In the genomic region with DNA sequence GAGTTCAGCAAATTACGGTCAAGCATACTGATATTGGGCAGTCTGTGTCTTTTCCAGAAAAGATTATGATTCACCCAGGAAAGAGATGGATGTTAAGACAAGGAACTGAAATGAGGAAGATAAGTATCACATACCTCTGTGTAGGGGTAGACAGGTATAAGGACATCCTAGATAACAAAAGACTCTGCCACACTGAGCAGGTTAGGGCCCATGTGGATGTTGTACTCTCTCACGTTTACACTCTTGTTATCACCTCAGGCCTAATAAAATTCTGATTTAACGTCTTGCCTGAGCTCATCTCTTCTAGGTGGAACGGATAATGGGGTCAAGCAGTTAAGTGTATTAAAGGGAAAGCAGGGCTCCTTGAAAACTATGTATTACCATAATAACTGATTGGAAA, we compare ENCODE assay signal across 21 cellular contexts.
A peak's percentile ranks its signal among the peaks of the same experiment; 100 is the strongest.
DNase-seq lines count a peak whose midpoint lies in the region; ATAC-seq and TF ChIP-seq lines count a peak whose summit lies in the region.
"Had no signal": no experiment of that assay in that cellular context is flagged by ENCODE, and none has a peak within 500 bp of the region (broad histone marks: within the 10 kb centered on the region; RNA-seq: fewer than 3 reads in every experiment).

No MANE protein-coding gene starts in this region.

- H3K27ac ChIP-seq in GM23338 (ENCODE audit: low read depth): no peak overlapping the region
- no peak overlapping the region for H3K27ac ChIP-seq in adrenal gland
- H3K27ac ChIP-seq: BLaER1 treated with 17β-estradiol and CSF1 and Interleukin-3, amounts not matched to agents 10 nM and 100 nM; GM23248 had no signal

- no peaks in the 10 kb centered on the region for H3K27me3 Mint-ChIP-seq in GM23338 (ENCODE audit: insufficient read depth, low read depth, poor library complexity)
- no peaks in the 10 kb centered on the region for H3K27me3 Mint-ChIP-seq in WTC11 (ENCODE audit: low read depth)
- H3K27me3 Mint-ChIP-seq: B cell had no signal

- TF ChIP-seq CTCF in GM23338 (conservative IDR thresholded peaks at IDR 0.05; ENCODE audit: low read depth in 2 of 2): no peak
- no peak for TF ChIP-seq CTCF in WTC11 (IDR thresholded peaks at IDR 0.05)
- no peak for TF ChIP-seq CTCF in adrenal gland (IDR thresholded peaks at IDR 0.05)

- intact Hi-C loops in adrenal gland (cut with DNase I): no loop called here

- H2AFZ ChIP-seq in GM23338: 0 out of 2 replicates have a peak overlapping the region, but pooled peaks have one; percentile 4
- H2AFZ ChIP-seq: GM23248 had no signal

- no peaks in the 10 kb centered on the region for H4K20me1 ChIP-seq in GM23338 (replicated peaks; ENCODE audit: insufficient read depth)
- H4K20me1 ChIP-seq: BLaER1 treated with 17β-estradiol and CSF1 and Interleukin-3, amounts not matched to agents 10 nM and 100 nM had no signal

- ATAC-seq in GM23338: peak; percentile 28; the same call in 2 of the 3 replicates
- ATAC-seq in WTC11: peak; percentile 52
- ATAC-seq: CD8-positive, alpha-beta T cell; HCT116 had no signal

- WGBS in adrenal gland, 4 donors: 71 to 78% (median 77%) methylated on average over 4 of the region's 4 CpGs

- H3K9me2 ChIP-seq in GM23338 (ENCODE audit: insufficient read depth): no peaks in the 10 kb centered on the region

- peak; percentile 21 for DNase-seq in NCI-H748 (lab: John Stamatoyannopoulos, UW; ENCODE audit: unreplicated experiment)
- no peak for DNase-seq in NCI-H748 treated with DMSO at 0.1 percent for 48 hours (lab: John Stamatoyannopoulos, UW)
- no peak for DNase-seq in GM23338 (ENCODE audit: low spot score)
- no peak for DNase-seq in WTC11 (ENCODE audit: low spot score)
- no peak for DNase-seq in nucleus accumbens (lab: John Stamatoyannopoulos, UW)
- no peak for DNase-seq in adrenal gland
- DNase-seq in NCI-H2196 (lab: John Stamatoyannopoulos, UW; ENCODE audit: unreplicated experiment): no peak
- DNase-seq: 8988T; Calu3; CD8-positive, alpha-beta T cell; DMS 273 treated with DMSO at 0.1 percent for 48 hours; DMS53; DND-41; EL; GM23248; H7; HFFc6; IMR-90 had no signal

- no peak overlapping the region for H3K4me2 ChIP-seq in GM23338
- H3K4me2 ChIP-seq: BLaER1 treated with 17β-estradiol and CSF1 and Interleukin-3, amounts not matched to agents 10 nM and 100 nM had no signal

- H3K9me3 ChIP-seq in adrenal gland (replicated peaks in 1 of 3): no peaks in the 10 kb centered on the region
- H3K9me3 ChIP-seq: BLaER1 treated with 17β-estradiol and CSF1 and Interleukin-3, amounts not matched to agents 10 nM and 100 nM had no signal

- no peaks in the 10 kb centered on the region for H3K27me3 ChIP-seq in GM23338 (ENCODE audit: insufficient read depth)
- H3K27me3 ChIP-seq in adrenal gland: no peaks in the 10 kb centered on the region
- H3K27me3 ChIP-seq: BLaER1 treated with 17β-estradiol and CSF1 and Interleukin-3, amounts not matched to agents 10 nM and 100 nM had no signal

- H3K27ac Mint-ChIP-seq in GM23338 (no peak overlapping the region), WTC11 (no peak overlapping the region)
- H3K27ac Mint-ChIP-seq: B cell; CD8-positive, alpha-beta T cell; HFFc6 had no signal

- H3K9me3 Mint-ChIP-seq in GM23338 (no peaks in the 10 kb centered on the region), WTC11 (no peaks in the 10 kb centered on the region)
- H3K9me3 Mint-ChIP-seq: HFFc6 had no signal

- no peak for TF ChIP-seq POLR2A in adrenal gland (IDR thresholded peaks at IDR 0.05)

- H3K4me1 Mint-ChIP-seq in GM23338: peaks cover 22% of the 10 kb centered on the region
- H3K4me1 Mint-ChIP-seq in WTC11: peaks cover 30% of the 10 kb centered on the region
- H3K4me1 Mint-ChIP-seq: B cell had no signal

- H3K36me3 Mint-ChIP-seq in GM23338 (ENCODE audit: low read depth) (no peaks in the 10 kb centered on the region), WTC11 (no peaks in the 10 kb centered on the region)
- H3K36me3 Mint-ChIP-seq: CD8-positive, alpha-beta T cell had no signal

- H3F3A ChIP-seq in GM23338 (replicated peaks; ENCODE audit: low read depth): no peaks in the 10 kb centered on the region

- H3K4me3 Mint-ChIP-seq in GM23338 (no peak overlapping the region), WTC11 (no peak overlapping the region)
- H3K4me3 Mint-ChIP-seq: B cell; CD8-positive, alpha-beta T cell; HFFc6 had no signal

- H3K36me3 ChIP-seq in GM23338 (ENCODE audit: insufficient read depth) (no peaks in the 10 kb centered on the region), adrenal gland (replicated peaks in 1 of 2) (no peaks in the 10 kb centered on the region)
- H3K36me3 ChIP-seq: BLaER1 treated with 17β-estradiol and CSF1 and Interleukin-3, amounts not matched to agents 10 nM and 100 nM had no signal

- H3K79me2 ChIP-seq in GM23338 (replicated peaks; ENCODE audit: insufficient read depth): no peaks in the 10 kb centered on the region

- CTCF ChIA-PET in WTC11 (lab: Charles Lee): no interaction called here

- H3K4me3 ChIP-seq in GM23338 (no peak overlapping the region), adrenal gland (no peak overlapping the region)
- H3K4me3 ChIP-seq: BLaER1 treated with 17β-estradiol and CSF1 and Interleukin-3, amounts not matched to agents 10 nM and 100 nM; GM23248 had no signal

- POLR2A ChIA-PET in WTC11 (lab: Charles Lee): no interaction called here

- H3K4me1 ChIP-seq in GM23338 (ENCODE audit: insufficient read depth) (peaks cover 15% of the 10 kb centered on the region), adrenal gland (replicated peaks in 1 of 2) (no peaks in the 10 kb centered on the region)
- H3K4me1 ChIP-seq: BLaER1 treated with 17β-estradiol and CSF1 and Interleukin-3, amounts not matched to agents 10 nM and 100 nM had no signal

TF ChIP-seq in GM23338, 12 proteins besides CTCF, POLR2A, EP300 and RAD21 (continues in another document):
- TF ChIP-seq EZH2phosphoT487 (IDR thresholded peaks at IDR 0.05; ENCODE audit: unreplicated experiment): no peak
- TF ChIP-seq POLR2AphosphoS5 (IDR thresholded peaks at IDR 0.05; ENCODE audit: low read depth): no peak
- TF ChIP-seq NANOG (IDR thresholded peaks at IDR 0.05; ENCODE audit: borderline replicate concordance): no peak
- TF ChIP-seq ZNF331 (CRISPR knock-in tag; IDR thresholded peaks at IDR 0.05; ENCODE audit: low read depth): no peak
- no peak for TF ChIP-seq CREB1 (CRISPR knock-in tag; IDR thresholded peaks at IDR 0.05; ENCODE audit: low read depth)
- TF ChIP-seq STAT1 (IDR thresholded peaks at IDR 0.05; ENCODE audit: unreplicated experiment): no peak
- TF ChIP-seq EZH2 (IDR thresholded peaks at IDR 0.05; ENCODE audit: low read depth, unreplicated experiment): no peak
- TF ChIP-seq ZNF114 (CRISPR knock-in tag; IDR thresholded peaks at IDR 0.05): no peak

TF ChIP-seq in WTC11, 78 proteins besides CTCF, POLR2A, EP300 and RAD21 (continues in another document):
- no peak for TF ChIP-seq ZNF281 (CRISPR knock-in tag; IDR thresholded peaks at IDR 0.05)
- TF ChIP-seq ERG (CRISPR knock-in tag; IDR thresholded peaks at IDR 0.05): no peak
- TF ChIP-seq NFE2L1 (CRISPR knock-in tag; IDR thresholded peaks at IDR 0.05): no peak
- TF ChIP-seq ZNF396 (CRISPR knock-in tag; IDR thresholded peaks at IDR 0.05; ENCODE audit: borderline replicate concordance): no peak
- TF ChIP-seq KAT7 (CRISPR knock-in tag; IDR thresholded peaks at IDR 0.05; ENCODE audit: borderline replicate concordance): no peak
- TF ChIP-seq, protein P1, sequence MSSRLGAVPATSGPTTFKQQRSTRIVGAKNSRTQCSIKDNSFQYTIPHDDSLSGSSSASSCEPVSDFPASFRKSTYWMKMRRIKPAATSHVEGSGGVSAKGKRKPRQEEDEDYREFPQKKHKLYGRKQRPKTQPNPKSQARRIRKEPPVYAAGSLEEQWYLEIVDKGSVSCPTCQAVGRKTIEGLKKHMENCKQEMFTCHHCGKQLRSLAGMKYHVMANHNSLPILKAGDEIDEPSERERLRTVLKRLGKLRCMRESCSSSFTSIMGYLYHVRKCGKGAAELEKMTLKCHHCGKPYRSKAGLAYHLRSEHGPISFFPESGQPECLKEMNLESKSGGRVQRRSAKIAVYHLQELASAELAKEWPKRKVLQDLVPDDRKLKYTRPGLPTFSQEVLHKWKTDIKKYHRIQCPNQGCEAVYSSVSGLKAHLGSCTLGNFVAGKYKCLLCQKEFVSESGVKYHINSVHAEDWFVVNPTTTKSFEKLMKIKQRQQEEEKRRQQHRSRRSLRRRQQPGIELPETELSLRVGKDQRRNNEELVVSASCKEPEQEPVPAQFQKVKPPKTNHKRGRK (CRISPR knock-in tag; IDR thresholded peaks at IDR 0.05; ENCODE audit: borderline replicate concordance): no peak
